In genomic region chr14:104800600-104801283, GRCh38 we compare ENCODE assay signal across 8 cellular contexts. TPM values are rescaled to one million over a fixed set of nuclear protein-coding genes. Genes with fewer than 3 reads are reported as not detected.
DNase-seq lines count a peak whose midpoint lies in the region; ATAC-seq, FAIRE-seq and TF ChIP-seq lines count a peak whose summit lies in the region.

TSS of gene ZBTB42 (plus strand) at chr14:104801101. CDS start at chr14:104801198, 97 bp downstream.

- no peaks in the 10 kb centered on the region for H3K36me3 Mint-ChIP-seq in T-helper 2 cell treated with Interferon-gamma antibody and Interleukin-4, amounts not matched to agents 5 μg/mL and 100 μg/mL, for 36 hours (ENCODE audit: low read depth)

- no peaks in the 10 kb centered on the region for H3K9me3 Mint-ChIP-seq in T-helper 2 cell treated with Interferon-gamma antibody and Interleukin-4, amounts not matched to agents 5 μg/mL and 100 μg/mL, for 36 hours

- peak within 1 kb of the TSS; percentile 63 for H3K27ac Mint-ChIP-seq in T-helper 2 cell treated with Interferon-gamma antibody and Interleukin-4, amounts not matched to agents 5 μg/mL and 100 μg/mL, for 36 hours

- FAIRE-seq in K562 (lab: Jason Lieb, UNC), result no peak
- no peak for FAIRE-seq in keratinocyte (lab: Jason Lieb, UNC)

- H3K4me1 Mint-ChIP-seq in T-helper 2 cell treated with Interferon-gamma antibody and Interleukin-4, amounts not matched to agents 5 μg/mL and 100 μg/mL, for 36 hours (ENCODE audit: low read depth), result peaks cover 17% of the 10 kb centered on the region

- H3K27me3 Mint-ChIP-seq in T-helper 2 cell treated with Interferon-gamma antibody and Interleukin-4, amounts not matched to agents 5 μg/mL and 100 μg/mL, for 36 hours (ENCODE audit: low read depth), result peaks cover 3% of the 10 kb centered on the region

- H2AFZ ChIP-seq in K562 (ENCODE audit: low read depth, low read length), result peak within 1 kb of the TSS; percentile 86
- peak within 1 kb of the TSS; percentile 53 for H2AFZ ChIP-seq in keratinocyte (ENCODE audit: control insufficient read depth, low read length)

- CTCF ChIA-PET in K562 (lab: Yijun Ruan, JAX; ENCODE audit: low intra/inter-chr PET ratio), result interaction anchor here (1.0 kb wide), 1 partner anchor 25 kb away, joined by 3 read pairs; no protein-coding TSS in a partner anchor

- no peaks in the 10 kb centered on the region for H3K9me1 ChIP-seq in K562 (ENCODE audit: control insufficient read depth, insufficient read depth, low read length)
- no peaks in the 10 kb centered on the region for H3K9me1 ChIP-seq in keratinocyte (ENCODE audit: control insufficient read depth, extremely low read depth, insufficient read depth, low read length)

- no peaks in the 10 kb centered on the region for H3K9me3 ChIP-seq in BE2C
- H3K9me3 ChIP-seq in HUES64 (ENCODE audit: insufficient read depth, low read depth, low read length), result no peaks in the 10 kb centered on the region
- no peaks in the 10 kb centered on the region for H3K9me3 ChIP-seq in K562 (replicated peaks; ENCODE audit: control insufficient read depth, insufficient read depth, low read depth, low read length)
- no peaks in the 10 kb centered on the region for H3K9me3 ChIP-seq in keratinocyte (ENCODE audit: control insufficient read depth, low read depth, low read length)

- H3K27me3 ChIP-seq in BE2C (peaks cover 11% of the 10 kb centered on the region), HUES64 (ENCODE audit: insufficient read depth, low read length) (peaks cover 68% of the 10 kb centered on the region), K562 (ENCODE audit: control insufficient read depth in 2 of 2, insufficient read depth in 2 of 2, low read length in 2 of 2) (no peaks in the 10 kb centered on the region), keratinocyte (ENCODE audit: control insufficient read depth, extremely low read depth, insufficient read depth, low read length) (peaks cover 16% of the 10 kb centered on the region)

- dilution Hi-C loops in keratinocyte (cut with MboI; ENCODE audit: extremely low pct_ligation_motif_present, low sequenced_read_pairs), result no loop called here

- intact Hi-C loops in K562 (cut with micrococcal nuclease), result no loop called here

- no peak for TF ChIP-seq POLR2A in K562 (conservative IDR thresholded peaks at IDR 0.05)

- H3K4me3 Mint-ChIP-seq in T-helper 2 cell treated with Interferon-gamma antibody and Interleukin-4, amounts not matched to agents 5 μg/mL and 100 μg/mL, for 36 hours, result peak within 1 kb of the TSS; percentile 85

- TF ChIP-seq RAD21 in K562 (CRISPR knock-in tag; conservative IDR thresholded peaks at IDR 0.05 in 1 of 2, IDR thresholded peaks at IDR 0.05 in 1 of 2), result no peak

- WGBS in HUES64, result under 1% methylated on average over 105 of the region's 105 CpGs
- WGBS in K562 (ENCODE audit: insufficient coverage, low coverage, missing lambda C conversion rate), result 7% methylated on average over 3 of the region's 105 CpGs

- H3K27ac ChIP-seq in HUES64 (ENCODE audit: low read depth, low read length) (peak within 1 kb of the TSS; percentile 68; the same call in 1 of the 2 replicates), K562 (ENCODE audit: extremely low read depth, low read depth, low read length) (peak within 1 kb of the TSS; percentile 84), keratinocyte (ENCODE audit: control insufficient read depth, insufficient read depth, low read length) (no peak within 1 kb of the TSS)

- H3K4me2 ChIP-seq in K562 (ENCODE audit: insufficient read depth, low read length), result peak within 1 kb of the TSS; percentile 84
- peak within 1 kb of the TSS; percentile 64 for H3K4me2 ChIP-seq in keratinocyte (ENCODE audit: control insufficient read depth, extremely low read depth, insufficient read depth, low read depth, low read length)

- H3K79me2 ChIP-seq in K562 (ENCODE audit: control insufficient read depth, insufficient read depth, low read length) (peaks cover 30% of the 10 kb centered on the region), keratinocyte (ENCODE audit: control insufficient read depth, insufficient read depth, low read length) (no peaks in the 10 kb centered on the region)

- peak; percentile 33 for ATAC-seq in GM19328 (IDR thresholded peaks at IDR 0.05; ENCODE audit: unreplicated experiment)
- ATAC-seq in K562, result peak; percentile 7

- TF ChIP-seq CTCF in BE2C (IDR thresholded peaks at IDR 0.05; ENCODE audit: low read depth, low read length) (no peak), K562 (IDR thresholded peaks at IDR 0.05 in 2 of 3, conservative IDR thresholded peaks at IDR 0.05 in 1 of 3; ENCODE audit: insufficient read depth in 2 of 3, low read depth in 1 of 3, low read length in 3 of 3) (no peak), keratinocyte (optimal IDR thresholded peaks at IDR 0.05 in 1 of 3, IDR thresholded peaks at IDR 0.05 in 1 of 3, conservative IDR thresholded peaks at IDR 0.05 in 1 of 3; ENCODE audit: extremely low read depth in 1 of 3, insufficient read depth in 2 of 3, low read length in 3 of 3) (no peak)

- POLR2A ChIA-PET in K562 (lab: Yijun Ruan, JAX), result interaction anchor here (1.1 kb wide), 1 partner anchor 11 kb away, joined by 3 read pairs; no protein-coding TSS in a partner anchor

- BruUV-seq in K562 (replicated peaks; lab: Mats Ljungman, UMichigan), result no TSS peak

- H4K20me1 ChIP-seq in K562 (replicated peaks; ENCODE audit: control insufficient read depth, insufficient read depth, low read length) (no peaks in the 10 kb centered on the region), keratinocyte (ENCODE audit: control insufficient read depth, extremely low read depth, insufficient read depth, low read length) (no peaks in the 10 kb centered on the region)

- peak; percentile 55 for DNase-seq in BE2C
- peak; percentile 75 for DNase-seq in T-helper 2 cell treated with Interferon-gamma antibody and Interleukin-4, amounts not matched to agents 5 μg/mL and 100 μg/mL, for 36 hours (ENCODE audit: low spot score)
- peak in 2 of 4 experiments; percentile 66 to 77 for DNase-seq in K562 (ENCODE audit: extremely low read depth in 1 of 4, low spot score in 3 of 4)
- DNase-seq in keratinocyte (ENCODE audit: low read depth, low spot score), result no peak
- DNase-seq in stimulated activated CD4-positive, alpha-beta T cell treated with anti-CD3 and anti-CD28 coated beads, Interleukin-2, amount 100 ng/mL, for 24 hours, result peak; percentile 67 to 77
- no peak for DNase-seq in NCI-H187 treated with DMSO at 0.1 percent for 48 hours (lab: John Stamatoyannopoulos, UW)

- TF ChIP-seq EP300 in K562 (IDR thresholded peaks at IDR 0.05; ENCODE audit: low read length), result no peak

- H3K36me3 ChIP-seq in BE2C, result no peaks in the 10 kb centered on the region
- H3K36me3 ChIP-seq in HUES64 (ENCODE audit: insufficient read depth, low read length), result no peaks in the 10 kb centered on the region
- H3K36me3 ChIP-seq in K562 (ENCODE audit: control insufficient read depth, insufficient read depth, low read length), result peaks cover 6% of the 10 kb centered on the region; the same call in 1 of the 3 replicates
- H3K36me3 ChIP-seq in keratinocyte (ENCODE audit: control insufficient read depth in 2 of 2, extremely low read depth in 1 of 2, insufficient read depth in 2 of 2, low read length in 2 of 2), result no peaks in the 10 kb centered on the region

- peaks cover 20% of the 10 kb centered on the region for H3K4me1 ChIP-seq in BE2C
- peaks cover 22% of the 10 kb centered on the region for H3K4me1 ChIP-seq in HUES64 (ENCODE audit: insufficient read depth, low read length)
- H3K4me1 ChIP-seq in K562 (replicated peaks in 1 of 2; ENCODE audit: control insufficient read depth in 2 of 2, insufficient read depth in 2 of 2, low read length in 2 of 2), result peaks cover 66 to 97% of the 10 kb centered on the region in 2 experiments
- peaks cover 9% of the 10 kb centered on the region for H3K4me1 ChIP-seq in keratinocyte (ENCODE audit: control insufficient read depth, extremely low read depth, insufficient read depth, low read length)

- in situ Hi-C loops in K562 (cut with MboI), result no loop called here

- peak within 1 kb of the TSS; percentile 61 for H3K4me3 ChIP-seq in BE2C (ENCODE audit: low read depth, low read length)
- H3K4me3 ChIP-seq in HUES64 (ENCODE audit: low read length), result peak within 1 kb of the TSS; percentile 75
- peak within 1 kb of the TSS; percentile 55 for H3K4me3 ChIP-seq in K562
- peak within 1 kb of the TSS; percentile 37 to 64 (median 53) for H3K4me3 ChIP-seq in keratinocyte (ENCODE audit: control insufficient read depth in 2 of 3, extremely low read depth in 1 of 3, insufficient read depth in 2 of 3, low read depth in 1 of 3, low read length in 3 of 3)

- H3K9ac ChIP-seq in HUES64 (ENCODE audit: low read depth, low read length) (peak within 1 kb of the TSS; percentile 73), K562 (ENCODE audit: insufficient read depth in 1 of 2, low read depth in 2 of 2, low read length in 2 of 2) (peak within 1 kb of the TSS; percentile 80 to 93), keratinocyte (ENCODE audit: control insufficient read depth, extremely low read depth, insufficient read depth, low read length) (peak within 1 kb of the TSS; percentile 9)

RNA-seq across cellular contexts. Expression of gene ZBTB42, which starts in this region (rescaled TPM):
- polyA plus RNA-seq in BE2C (2012; ENCODE audit: insufficient read depth, insufficient read length, low read depth), result 3.3 TPM
- polyA plus RNA-seq in HUES64 (2013, experiment 1 of 2), result 1.9 TPM
- 2.3 TPM for polyA plus RNA-seq in HUES64 (2013, experiment 2 of 2)
- 3.2 and 14.3 TPM in 2 replicates for total RNA-seq in K562 (2011; cell fraction: chromatin; rRNA removed; ENCODE audit: low replicate concordance)
- 17.5 and 19.2 TPM in 2 replicates for total RNA-seq in K562 (2011; cell fraction: nucleolus; rRNA removed)
- 7.6 and 8.4 TPM in 2 replicates for total RNA-seq in K562 (2011; cell fraction: nucleoplasm; rRNA removed)
- total RNA-seq in K562 (2014; rRNA removed) (5.5 and 7.2 TPM in 2 replicates), K562 (2014; rRNA removed; fragmentation: Illumina TruSeq; extraction: Trizol) (1.4 and 1.5 TPM in 2 replicates), K562 (2015; rRNA removed; fragmentation: Illumina TruSeq; extraction: Trizol) (5.1 TPM in 2 replicates), K562 (2021) (7.4 and 8.5 TPM in 2 replicates)
- polyA plus RNA-seq in K562 (2011; rRNA removed) (2.2 and 2.4 TPM in 2 replicates), K562 (2014; fragmentation: Illumina TruSeq; extraction: Trizol) (2.4 and 4.5 TPM in 2 replicates), K562 (2014; fragmentation: Nextera tagmentation; extraction: Ambion mirVana) (under 1 TPM; 0.03 to 0.08 TPM), K562 (2014; rRNA removed) (2.9 and 3.7 TPM in 2 replicates), keratinocyte (0.50 to 0.73 TPM (median 0.73 TPM) in 3 replicates)
- polyA plus RNA-seq in K562 (2011; cell fraction: cytosol; rRNA removed), result 3.5 and 9.0 TPM in 2 replicates
- polyA plus RNA-seq in K562 (2011; cell fraction: nucleus; rRNA removed), result 3.6 and 6.6 TPM in 2 replicates
- polyA plus RNA-seq in K562 (2012), result 4.5 and 5.8 TPM in 2 replicates
- 2.9 and 4.9 TPM in 2 replicates for polyA minus RNA-seq in K562 (2011; rRNA and poly(A)+ RNA removed)
- 6.0 and 8.7 TPM in 2 replicates for polyA minus RNA-seq in K562 (2011; cell fraction: cytosol; rRNA and poly(A)+ RNA removed)
- polyA minus RNA-seq in K562 (2011; cell fraction: nucleus; rRNA and poly(A)+ RNA removed), result 12.0 and 13.1 TPM in 2 replicates
- polyA plus RNA-seq in keratinocyte (2011; ENCODE audit: low read depth), result 0.25 TPM
- polyA plus RNA-seq in keratinocyte (2011; cell fraction: cytosol; rRNA removed), result 0.39 and 0.66 TPM in 2 replicates
- polyA plus RNA-seq in keratinocyte (2011; cell fraction: nucleus; rRNA removed), result 0.53 and 0.95 TPM in 2 replicates
- polyA plus RNA-seq in keratinocyte (2012; ENCODE audit: low replicate concordance), result 0.73 and 1.2 TPM in 2 replicates
- 0.96 to 1.8 TPM (median 1.4 TPM) in 3 replicates for polyA minus RNA-seq in keratinocyte
- polyA minus RNA-seq in keratinocyte (2011; cell fraction: cytosol; rRNA and poly(A)+ RNA removed), result 2.1 TPM
- 0.47 and 0.74 TPM in 2 replicates for polyA minus RNA-seq in keratinocyte (2011; cell fraction: nucleus; rRNA and poly(A)+ RNA removed)

Comparison
In these comparisons a context has a peak if more than half of its experiments do, and no peak if none do; other contexts are left out.
1. DNase-seq: peak in BE2C (single experiment), T-helper 2 cell treated with Interferon-gamma antibody and Interleukin-4, amounts not matched to agents 5 μg/mL and 100 μg/mL, for 36 hours (single experiment) and stimulated activated CD4-positive, alpha-beta T cell treated with anti-CD3 and anti-CD28 coated beads, Interleukin-2, amount 100 ng/mL, for 24 hours (2 of 2); none in keratinocyte (single experiment) and NCI-H187 treated with DMSO at 0.1 percent for 48 hours (single experiment).
2. H3K9ac ChIP-seq: peak in every context shown above with its lines; median percentile 86 in K562; 73 in HUES64; 9 in keratinocyte.
3. Peak in every context shown above with its lines, with median percentiles within 50 percentile points of each other: H3K4me3 ChIP-seq.